9 cellular contexts compared by ENCODE assay signal in the genomic region with DNA sequence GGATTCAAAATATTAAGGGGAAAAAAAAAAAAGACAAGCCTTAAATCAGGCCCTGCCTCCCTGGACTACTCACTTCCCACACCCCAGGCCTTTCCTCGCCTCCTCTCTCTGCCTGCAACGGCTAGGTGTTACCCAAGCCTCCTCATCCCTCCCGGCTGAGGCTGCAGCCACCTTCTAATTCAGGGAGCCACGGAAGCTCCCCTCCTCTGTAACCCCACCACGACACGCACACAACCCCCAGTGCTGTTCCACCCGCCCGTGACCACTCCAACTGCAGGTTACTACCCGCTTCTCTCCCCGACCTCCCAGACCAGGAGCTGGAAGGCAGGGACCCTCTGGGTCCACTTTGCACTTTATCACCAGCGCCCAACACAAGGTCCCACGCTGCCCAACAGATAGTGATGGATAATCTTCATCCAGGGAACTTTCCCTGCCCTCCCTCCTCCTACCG. TPM values are rescaled to one million over a fixed set of nuclear protein-coding genes. Genes with fewer than 3 reads are reported as not detected.
DNase-seq lines count a peak whose midpoint lies in the region; TF ChIP-seq lines count a peak whose summit lies in the region.
"Had no signal": no experiment of that assay in that cellular context is flagged by ENCODE, and none has a peak within 500 bp of the region (broad histone marks: within the 10 kb centered on the region; RNA-seq: fewer than 3 reads in every experiment).

No MANE protein-coding gene starts in this region.

- no peak for DNase-seq in activated CD4-positive, alpha-beta T cell treated with anti-CD3 and anti-CD28 coated beads, Interleukin-2, amount 10 ng/mL, durations not matched to agents 7 days and 5 days
- DNase-seq in activated CD4-positive, alpha-beta T cell treated with anti-CD3 and anti-CD28 coated beads, Interleukin-2, amount 50 U/mL, for 1 hour, result no peak
- DNase-seq in amniotic epithelial cell (ENCODE audit: low read depth) (peak; percentile 64), kidney epithelial cell (ENCODE audit: low read depth) (no peak), tibial artery (peak; percentile 19 to 63), SK-N-DZ (ENCODE audit: low spot score) (no peak), KG1 (lab: John Stamatoyannopoulos, UW) (no peak)
- DNase-seq in stimulated activated naive CD4-positive, alpha-beta T cell treated with Interleukin-2 at 50 U/mL for 16 hours (lab: John Stamatoyannopoulos, UW), result no peak
- DNase-seq: Kasumi-1 had no signal

- peaks cover 0 to 15% (median 8%) of the 10 kb centered on the region in 4 donors for H3K4me1 ChIP-seq in tibial artery

- TF ChIP-seq CTCF in kidney epithelial cell (IDR thresholded peaks at IDR 0.05; ENCODE audit: insufficient read depth, low read length, poor library complexity, severe bottlenecking) (no peak), tibial artery (IDR thresholded peaks at IDR 0.05) (no peak)

- H3K27ac Mint-ChIP-seq in activated CD4-positive, alpha-beta T cell treated with anti-CD3 and anti-CD28 coated beads, Interleukin-2, amount 10 ng/mL, durations not matched to agents 7 days and 5 days, result no peak overlapping the region

- peaks cover 42% of the 10 kb centered on the region for H3K27me3 Mint-ChIP-seq in activated CD4-positive, alpha-beta T cell treated with anti-CD3 and anti-CD28 coated beads, Interleukin-2, amount 10 ng/mL, durations not matched to agents 7 days and 5 days

- H3K36me3 ChIP-seq in kidney epithelial cell (ENCODE audit: control insufficient read depth, insufficient read depth, low read length) (no peaks in the 10 kb centered on the region), tibial artery (peaks cover 0 to 19% (median under 1%) of the 10 kb centered on the region in 3 donors)

- no peaks in the 10 kb centered on the region for H3K9me3 Mint-ChIP-seq in activated CD4-positive, alpha-beta T cell treated with anti-CD3 and anti-CD28 coated beads, Interleukin-2, amount 10 ng/mL, durations not matched to agents 7 days and 5 days

- H3K27ac ChIP-seq in tibial artery, result peak overlapping the region; percentile 72 to 73

- peak overlapping the region; percentile 53 for H3K4me3 Mint-ChIP-seq in activated CD4-positive, alpha-beta T cell treated with anti-CD3 and anti-CD28 coated beads, Interleukin-2, amount 10 ng/mL, durations not matched to agents 7 days and 5 days

- H3K9me3 ChIP-seq in tibial artery, result no peaks in the 10 kb centered on the region

- intact Hi-C loops in tibial artery (cut with DNase I; ENCODE audit: low total_unique reads), result no loop called here

- H3K4me1 Mint-ChIP-seq in activated CD4-positive, alpha-beta T cell treated with anti-CD3 and anti-CD28 coated beads, Interleukin-2, amount 10 ng/mL, durations not matched to agents 7 days and 5 days, result peaks cover 14% of the 10 kb centered on the region

- CTCF ChIA-PET in activated CD4-positive, alpha-beta T cell treated with anti-CD3 and anti-CD28 coated beads, Interleukin-2, amount 10 ng/mL, durations not matched to agents 7 days and 5 days (lab: Charles Lee), result no interaction called here

- H3K27me3 ChIP-seq in kidney epithelial cell (ENCODE audit: control insufficient read depth, insufficient read depth, low read length) (no peaks in the 10 kb centered on the region), tibial artery (no peaks in the 10 kb centered on the region)

- H3K4me3 ChIP-seq in kidney epithelial cell (ENCODE audit: low read depth, low read length) (peak overlapping the region; percentile 74), tibial artery (peak overlapping the region; percentile 62 to 89)

- H3K36me3 Mint-ChIP-seq in activated CD4-positive, alpha-beta T cell treated with anti-CD3 and anti-CD28 coated beads, Interleukin-2, amount 10 ng/mL, durations not matched to agents 7 days and 5 days (ENCODE audit: low read depth), result peaks cover 2% of the 10 kb centered on the region

- POLR2A ChIA-PET in activated CD4-positive, alpha-beta T cell treated with anti-CD3 and anti-CD28 coated beads, Interleukin-2, amount 10 ng/mL, durations not matched to agents 7 days and 5 days (lab: Charles Lee), result no interaction called here

RNA-seq across cellular contexts. Expression of gene KIF7, which starts 0.9 kb away (rescaled TPM):
- under 1 TPM; 0.65 to 0.67 TPM for total RNA-seq in activated CD4-positive, alpha-beta T cell treated with anti-CD3 and anti-CD28 coated beads, Interleukin-2, amount 10 ng/mL, durations not matched to agents 7 days and 5 days
- 5.4 and 7.4 TPM in 2 replicates for total RNA-seq in kidney epithelial cell
- 3.9 and 7.9 TPM in 2 replicates for polyA plus RNA-seq in SK-N-DZ (2014; cell fraction: cytosol; rRNA removed)
- polyA plus RNA-seq in SK-N-DZ (2014; cell fraction: nucleus; rRNA removed), result 13.9 and 17.2 TPM in 2 replicates

RNA-seq across cellular contexts. Expression of gene PLIN1, which starts 24.8 kb away (rescaled TPM):
- total RNA-seq in activated CD4-positive, alpha-beta T cell treated with anti-CD3 and anti-CD28 coated beads, Interleukin-2, amount 10 ng/mL, durations not matched to agents 7 days and 5 days, result under 1 TPM in 1 of 2 experiments, not detected in 1; 0.07 TPM
- 0.08 TPM in 1 of 2 replicates, not detected in the other for total RNA-seq in kidney epithelial cell
- polyA plus RNA-seq in SK-N-DZ (2014; cell fraction: cytosol; rRNA removed), result 0.08 and 0.12 TPM in 2 replicates
- 0.98 TPM in 1 of 2 replicates, not detected in the other for polyA plus RNA-seq in SK-N-DZ (2014; cell fraction: nucleus; rRNA removed)

RNA-seq across cellular contexts. Expression of gene PEX11A, which starts 36.2 kb away (rescaled TPM):
- total RNA-seq in activated CD4-positive, alpha-beta T cell treated with anti-CD3 and anti-CD28 coated beads, Interleukin-2, amount 10 ng/mL, durations not matched to agents 7 days and 5 days, result 1 to 10 TPM; 1.7 to 2.8 TPM
- 4.0 and 4.8 TPM in 2 replicates for total RNA-seq in kidney epithelial cell
- 7.0 and 7.1 TPM in 2 replicates for polyA plus RNA-seq in SK-N-DZ (2014; cell fraction: cytosol; rRNA removed)
- polyA plus RNA-seq in SK-N-DZ (2014; cell fraction: nucleus; rRNA removed), result 1.7 and 3.1 TPM in 2 replicates

RNA-seq across cellular contexts. Expression of gene WDR93, which starts 36.3 kb away (rescaled TPM):
- not detected for total RNA-seq in activated CD4-positive, alpha-beta T cell treated with anti-CD3 and anti-CD28 coated beads, Interleukin-2, amount 10 ng/mL, durations not matched to agents 7 days and 5 days
- 0.25 and 0.41 TPM in 2 replicates for total RNA-seq in kidney epithelial cell
- not detected in 2 replicates for polyA plus RNA-seq in SK-N-DZ (2014; cell fraction: cytosol; rRNA removed)
- 0.39 TPM in 1 of 2 replicates, not detected in the other for polyA plus RNA-seq in SK-N-DZ (2014; cell fraction: nucleus; rRNA removed)

Comparison
In these comparisons a context has a peak if more than half of its experiments do, and no peak if none do; other contexts are left out.
1. DNase-seq: peak in amniotic epithelial cell (single experiment) and tibial artery (2 of 2); none in activated CD4-positive, alpha-beta T cell treated with anti-CD3 and anti-CD28 coated beads, Interleukin-2, amount 10 ng/mL, durations not matched to agents 7 days and 5 days (single experiment), activated CD4-positive, alpha-beta T cell treated with anti-CD3 and anti-CD28 coated beads, Interleukin-2, amount 50 U/mL, for 1 hour (single experiment), kidney epithelial cell (single experiment), stimulated activated naive CD4-positive, alpha-beta T cell treated with Interleukin-2 at 50 U/mL for 16 hours (single experiment), SK-N-DZ (single experiment) and KG1 (single experiment).